21 cellular contexts compared by ENCODE assay signal in genomic region chr6:20866038-20866437, GRCh38.
DNase-seq lines count a peak whose midpoint lies in the region; ATAC-seq and TF ChIP-seq lines count a peak whose summit lies in the region.
"Had no signal": no experiment of that assay in that cellular context is flagged by ENCODE, and none has a peak within 500 bp of the region (broad histone marks: within the 10 kb centered on the region; RNA-seq: fewer than 3 reads in every experiment).

No MANE protein-coding gene starts in this region.

- WGBS in hepatocyte (ENCODE audit: low lambda C conversion rate, missing lambda C conversion rate), result 36% methylated on average over 1 of the region's 1 CpG

- peak; percentile 60 for DNase-seq in NCI-H1105 treated with DMSO at 0.1 percent for 48 hours (lab: John Stamatoyannopoulos, UW)
- DNase-seq in NCI-H1105 (lab: John Stamatoyannopoulos, UW), result no peak
- DNase-seq in NCI-H748 (lab: John Stamatoyannopoulos, UW; ENCODE audit: unreplicated experiment), result peak; percentile 85
- no peak for DNase-seq in hepatocyte (ENCODE audit: low spot score)
- DNase-seq in GOT3 (lab: John Stamatoyannopoulos, UW), result no peak
- no peak for DNase-seq in NCI-H1436 treated with DMSO at 0.1 percent for 48 hours (lab: John Stamatoyannopoulos, UW)
- DNase-seq in stimulated activated naive CD8-positive, alpha-beta T cell treated with anti-CD3 and anti-CD28 coated beads, Interleukin-15, Interleukin-2, amounts not matched to agents 100 U/mL and 50 U/mL, for 24 hours, result no peak
- DNase-seq: activated CD4-positive, alpha-beta T cell treated with anti-CD3 and anti-CD28 coated beads, Interleukin-2, amount 50 U/mL, for 1 hour; activated naive CD8-positive, alpha-beta T cell treated with anti-CD3 and anti-CD28 coated beads, Interleukin-2, amount 50 U/mL, for 24 hours; BE2C; COR-L47; islet precursor cell; lower lobe of right lung; NCI-H2171 treated with DMSO at 0.1 percent for 48 hours; NK-92 treated with Interleukin-12 subunit alpha and Interleukin-12 subunit beta, amount 100 ng/mL, for 24 hours; right cardiac atrium; SJCRH30; stimulated activated CD8-positive, alpha-beta memory T cell treated with anti-CD3 and anti-CD28 coated beads, Interleukin-4, amount 100 ng/mL, for 48 hours; upper lobe of right lung had no signal

- H3K4me1 ChIP-seq in hepatocyte (ENCODE audit: insufficient read depth), result peaks cover 9% of the 10 kb centered on the region
- H3K4me1 ChIP-seq: lower lobe of right lung, SJCRH30, upper lobe of right lung had no signal

- H3K9me2 ChIP-seq in hepatocyte (replicated peaks; ENCODE audit: insufficient read depth), result no peaks in the 10 kb centered on the region

- no peaks in the 10 kb centered on the region for H3K79me2 ChIP-seq in hepatocyte

- H2AFZ ChIP-seq in hepatocyte, result no peak overlapping the region

- no peaks in the 10 kb centered on the region for H3K27me3 ChIP-seq in hepatocyte
- H3K27me3 ChIP-seq: BE2C, SJCRH30, upper lobe of right lung had no signal

- no peaks in the 10 kb centered on the region for H3K36me3 ChIP-seq in hepatocyte (replicated peaks; ENCODE audit: insufficient read depth, low read depth)
- H3K36me3 ChIP-seq: BE2C, lower lobe of right lung, SJCRH30, upper lobe of right lung had no signal

- H3K4me2 ChIP-seq in hepatocyte, result peak overlapping the region; percentile 43

- ATAC-seq in HG03175 (IDR thresholded peaks at IDR 0.05; ENCODE audit: unreplicated experiment), result no peak
- ATAC-seq in stimulated activated naive CD8-positive, alpha-beta T cell treated with anti-CD3 and anti-CD28 coated beads, Interleukin-15, Interleukin-2, amounts not matched to agents 100 U/mL and 50 U/mL, for 24 hours, result no peak
- ATAC-seq: activated naive CD8-positive, alpha-beta T cell treated with anti-CD3 and anti-CD28 coated beads, Interleukin-2, amount 50 U/mL, for 24 hours; lower lobe of right lung; Panc1; right cardiac atrium; upper lobe of right lung had no signal

- H3K9me3 ChIP-seq in hepatocyte (ENCODE audit: low read depth), result no peaks in the 10 kb centered on the region
- H3K9me3 ChIP-seq: BE2C, lower lobe of right lung, SJCRH30, upper lobe of right lung had no signal

- no peak for TF ChIP-seq CTCF in hepatocyte (IDR thresholded peaks at IDR 0.05; ENCODE audit: poor library complexity)

- no peaks in the 10 kb centered on the region for H4K20me1 ChIP-seq in hepatocyte (ENCODE audit: insufficient read depth, poor library complexity, severe bottlenecking)

- H3K27ac ChIP-seq in hepatocyte, result peak overlapping the region; percentile 5
- H3K27ac ChIP-seq: lower lobe of right lung, SJCRH30, upper lobe of right lung had no signal

- no peak overlapping the region for H3K4me3 ChIP-seq in hepatocyte
- H3K4me3 ChIP-seq: lower lobe of right lung, SJCRH30, upper lobe of right lung had no signal

Comparison
In these comparisons a context has a peak if more than half of its experiments do, and no peak if none do; other contexts are left out.
1. DNase-seq: peak in NCI-H1105 treated with DMSO at 0.1 percent for 48 hours (single experiment) and NCI-H748 (single experiment); none in NCI-H1105 (single experiment), hepatocyte (single experiment), GOT3 (single experiment), NCI-H1436 treated with DMSO at 0.1 percent for 48 hours (single experiment) and stimulated activated naive CD8-positive, alpha-beta T cell treated with anti-CD3 and anti-CD28 coated beads, Interleukin-15, Interleukin-2, amounts not matched to agents 100 U/mL and 50 U/mL, for 24 hours (single experiment).